In the genomic region with DNA sequence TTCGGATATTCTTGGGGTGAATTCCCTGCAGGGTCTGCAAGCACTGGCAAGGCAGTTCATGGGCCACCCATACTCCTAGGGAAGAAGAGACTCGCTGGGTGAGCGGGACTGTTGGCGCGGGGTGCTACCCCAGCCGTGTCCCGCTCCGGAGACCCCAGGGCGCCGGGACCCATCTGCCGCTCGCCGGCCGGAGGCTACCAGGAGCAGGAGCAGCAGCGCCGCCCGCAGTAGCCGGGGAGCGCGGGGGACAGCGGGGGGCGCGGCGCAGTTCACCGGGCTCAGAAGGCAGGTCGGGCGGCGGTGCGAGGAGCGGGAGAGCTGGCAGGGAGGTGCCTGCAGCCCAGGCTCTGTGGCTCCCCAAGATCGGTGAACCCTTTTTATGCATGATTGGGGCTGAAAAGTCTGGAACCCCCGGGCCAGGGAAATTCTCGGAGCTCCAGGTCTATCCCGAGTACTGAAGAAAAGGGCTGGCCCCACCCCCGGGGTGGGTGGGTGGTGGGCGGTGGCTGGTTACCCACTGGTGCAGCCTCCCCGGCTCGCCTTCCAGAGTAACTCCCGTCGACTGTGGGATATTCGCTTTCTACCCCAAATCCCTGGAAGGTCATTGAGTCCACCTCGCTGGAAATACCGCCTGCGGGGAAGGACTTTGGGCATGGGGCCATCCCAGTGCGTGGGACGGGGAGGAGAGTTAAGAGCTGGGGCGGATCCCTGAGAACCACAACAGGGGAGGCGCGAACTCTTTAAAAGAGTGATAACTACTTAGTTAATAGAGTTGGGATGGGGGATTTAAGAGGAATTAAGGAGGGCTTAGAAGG, we compare ENCODE assay signal across 9 cellular contexts. TPM values are rescaled to one million over a fixed set of nuclear protein-coding genes. Genes with fewer than 3 reads are reported as not detected.
A peak's percentile ranks its signal among the peaks of the same experiment; 100 is the strongest.
DNase-seq lines count a peak whose midpoint lies in the region; ATAC-seq, FAIRE-seq and TF ChIP-seq lines count a peak whose summit lies in the region.
"Had no signal": no experiment of that assay in that cellular context is flagged by ENCODE, and none has a peak within 500 bp of the region (broad histone marks: within the 10 kb centered on the region; RNA-seq: fewer than 3 reads in every experiment).

No MANE protein-coding gene starts in this region.

- CTCF ChIA-PET in HepG2 (lab: Yijun Ruan, JAX; ENCODE audit: low intra/inter-chr PET ratio, low total read pairs) = no interaction called here
- CTCF ChIA-PET in naive thymus-derived CD4-positive, alpha-beta T cell (lab: Charles Lee) = no interaction called here

- H3K4me2 ChIP-seq in HepG2 (ENCODE audit: low read depth, low read length) = no peak overlapping the region
- H3K4me2 ChIP-seq in fibroblast of lung (ENCODE audit: extremely low read depth, insufficient read depth, low read length) = peak overlapping the region; percentile 70

- no peak for TF ChIP-seq POLR2A in HepG2 (IDR thresholded peaks at IDR 0.05; ENCODE audit: insufficient read depth in 1 of 2, low read depth in 2 of 2, low read length in 2 of 2)

- intact Hi-C loops in HepG2 (cut with micrococcal nuclease; ENCODE audit: unreplicated experiment) = no loop called here
- intact Hi-C loops in naive thymus-derived CD4-positive, alpha-beta T cell (cut with micrococcal nuclease) = no loop called here

- FAIRE-seq in HepG2 (lab: Jason Lieb, UNC) = no peak

- no peak for TF ChIP-seq CTCF in liver (IDR thresholded peaks at IDR 0.05; ENCODE audit: low read depth, low read length, missing input control)
- no peak for TF ChIP-seq CTCF in HepG2 (CRISPR knock-in tag; IDR thresholded peaks at IDR 0.05)
- TF ChIP-seq CTCF in fibroblast of lung (conservative IDR thresholded peaks at IDR 0.05 in 1 of 2, IDR thresholded peaks at IDR 0.05 in 1 of 2; ENCODE audit: low read depth in 1 of 2, low read length in 2 of 2) = peak; percentile 1 to 5
- TF ChIP-seq CTCF in nephron progenitor cell (IDR thresholded peaks at IDR 0.05) = no peak

- peaks cover 9% of the 10 kb centered on the region for H3K4me1 Mint-ChIP-seq in nephron progenitor cell
- no peaks in the 10 kb centered on the region for H3K4me1 Mint-ChIP-seq in naive thymus-derived CD4-positive, alpha-beta T cell

- H3K4me3 ChIP-seq in liver (ENCODE audit: low read depth in 1 of 3, low read length in 3 of 3) = peak overlapping the region in 2 of 3 donors; percentile 29 to 30
- H3K4me3 ChIP-seq in HepG2 (replicated peaks in 1 of 3; ENCODE audit: insufficient read depth in 1 of 3, low read depth in 2 of 3, low read length in 3 of 3) = no peak overlapping the region
- peak overlapping the region; percentile 37 to 63 (median 50) for H3K4me3 ChIP-seq in fibroblast of lung (replicated peaks in 1 of 4; ENCODE audit: control extremely low read depth in 1 of 4, insufficient read depth in 1 of 4, low read depth in 3 of 4, low read length in 4 of 4)
- no peak overlapping the region for H3K4me3 ChIP-seq in naive thymus-derived CD4-positive, alpha-beta T cell (ENCODE audit: low read length)

- peak overlapping the region; percentile 79 for H3K4me3 Mint-ChIP-seq in nephron progenitor cell
- H3K4me3 Mint-ChIP-seq in naive thymus-derived CD4-positive, alpha-beta T cell = peak overlapping the region in 1 of 10 donors; percentile 8

- DNase-seq in HepG2 (ENCODE audit: low spot score) = no peak
- DNase-seq in fibroblast of lung (ENCODE audit: low read depth in 2 of 2) = peak; percentile 8
- DNase-seq in nephron progenitor cell = peak; percentile 62
- no peak for DNase-seq in naive thymus-derived CD4-positive, alpha-beta T cell
- DNase-seq in GM19240 (ENCODE audit: insufficient read length, low spot score) = no peak
- DNase-seq in LoVo (ENCODE audit: low spot score) = no peak
- DNase-seq in NCI-H526 treated with DMSO at 0.1 percent for 48 hours (lab: John Stamatoyannopoulos, UW) = no peak

- H3K27me3 ChIP-seq in liver (ENCODE audit: control insufficient read depth in 4 of 4, insufficient read depth in 4 of 4, low read length in 3 of 4) (peaks cover 0 to 9% (median 0%) of the 10 kb centered on the region in 4 donors), HepG2 (ENCODE audit: control insufficient read depth in 1 of 2, insufficient read depth in 2 of 2, low read length in 2 of 2) (peaks cover 0 to 9% of the 10 kb centered on the region in 2 experiments; a peak in 3 of 5 replicates), fibroblast of lung (ENCODE audit: control insufficient read depth, insufficient read depth, low read length) (peaks cover 8% of the 10 kb centered on the region)
- no peaks in the 10 kb centered on the region for H3K27me3 ChIP-seq in naive thymus-derived CD4-positive, alpha-beta T cell (ENCODE audit: control insufficient read depth in 2 of 2, insufficient read depth in 2 of 2, low read length in 2 of 2)

- H3K27ac ChIP-seq in liver (ENCODE audit: low read depth in 1 of 2, low read length in 2 of 2) = no peak overlapping the region
- H3K27ac ChIP-seq in HepG2 (ENCODE audit: extremely low read length, insufficient read depth, low read length) = no peak overlapping the region
- H3K27ac ChIP-seq in fibroblast of lung (ENCODE audit: insufficient read depth, low read length) = no peak overlapping the region
- H3K27ac ChIP-seq in naive thymus-derived CD4-positive, alpha-beta T cell (ENCODE audit: low read depth, low read length) = no peak overlapping the region

- in situ Hi-C loops in HepG2 (cut with HindIII; ENCODE audit: extremely low pct_ligation_motif_present, low pct_unique_long_range_greater_than_20kb) = no loop called here

- TF ChIP-seq RAD21 in liver (IDR thresholded peaks at IDR 0.05) (no peak), HepG2 (CRISPR knock-in tag; IDR thresholded peaks at IDR 0.05) (no peak)

- POLR2A ChIA-PET in HepG2 (lab: Yijun Ruan, JAX) = no interaction called here
- POLR2A ChIA-PET in naive thymus-derived CD4-positive, alpha-beta T cell (lab: Charles Lee) = no interaction called here

- 10% methylated on average over 49 of the region's 49 CpGs for WGBS in liver
- WGBS in HepG2 (ENCODE audit: low lambda C conversion rate) = 41% methylated on average over 20 of the region's 49 CpGs

- H4K20me1 ChIP-seq in HepG2 (ENCODE audit: insufficient read depth, low read length) (no peaks in the 10 kb centered on the region), fibroblast of lung (ENCODE audit: control insufficient read depth, extremely low read depth, insufficient read depth, low read length) (no peaks in the 10 kb centered on the region)

- H3K4me1 ChIP-seq in liver (ENCODE audit: control insufficient read depth in 4 of 4, insufficient read depth in 4 of 4, low read length in 3 of 4) (peaks cover 0 to 12% (median 9%) of the 10 kb centered on the region in 4 donors), HepG2 (ENCODE audit: insufficient read depth, low read length) (no peaks in the 10 kb centered on the region), fibroblast of lung (ENCODE audit: control insufficient read depth, extremely low read depth, insufficient read depth, low read length) (peaks cover 2% of the 10 kb centered on the region)
- no peaks in the 10 kb centered on the region for H3K4me1 ChIP-seq in naive thymus-derived CD4-positive, alpha-beta T cell (ENCODE audit: control insufficient read depth in 2 of 2, insufficient read depth in 2 of 2, low read length in 2 of 2)

- H3K9me3 Mint-ChIP-seq in nephron progenitor cell = no peaks in the 10 kb centered on the region
- H3K9me3 Mint-ChIP-seq in naive thymus-derived CD4-positive, alpha-beta T cell = peaks cover 0 to 12% (median 0%) of the 10 kb centered on the region in 11 donors

- H3K27me3 Mint-ChIP-seq in nephron progenitor cell (ENCODE audit: low read depth, poor library complexity) = peaks cover 81% of the 10 kb centered on the region
- peaks cover 35 to 64% (median 43%) of the 10 kb centered on the region in 5 donors for H3K27me3 Mint-ChIP-seq in naive thymus-derived CD4-positive, alpha-beta T cell

- no peak overlapping the region for H3K9ac ChIP-seq in liver (ENCODE audit: low read depth in 1 of 2, low read length in 2 of 2)
- no peak overlapping the region for H3K9ac ChIP-seq in HepG2 (ENCODE audit: insufficient read depth, low read depth, low read length)
- H3K9ac ChIP-seq in fibroblast of lung (ENCODE audit: insufficient read depth, low read length) = peak overlapping the region; percentile 10

- no TSS peak for BruUV-seq in HepG2 (replicated peaks; lab: Mats Ljungman, UMichigan)

- no peak overlapping the region for H3K27ac Mint-ChIP-seq in nephron progenitor cell
- no peak overlapping the region for H3K27ac Mint-ChIP-seq in naive thymus-derived CD4-positive, alpha-beta T cell

- no peaks in the 10 kb centered on the region for H3K79me2 ChIP-seq in HepG2 (ENCODE audit: insufficient read depth, low read length)
- H3K79me2 ChIP-seq in fibroblast of lung (ENCODE audit: control insufficient read depth, insufficient read depth, low read length) = no peaks in the 10 kb centered on the region

- H3K9me3 ChIP-seq in liver (ENCODE audit: control insufficient read depth in 4 of 4, low read length in 3 of 4) = no peaks in the 10 kb centered on the region
- H3K9me3 ChIP-seq in HepG2 (ENCODE audit: low read length) = no peaks in the 10 kb centered on the region
- no peaks in the 10 kb centered on the region for H3K9me3 ChIP-seq in fibroblast of lung (ENCODE audit: control insufficient read depth, insufficient read depth, low read depth, low read length)
- no peaks in the 10 kb centered on the region for H3K9me3 ChIP-seq in naive thymus-derived CD4-positive, alpha-beta T cell (ENCODE audit: control insufficient read depth in 2 of 3, low read length in 3 of 3)

- no peaks in the 10 kb centered on the region for H3K36me3 ChIP-seq in liver (ENCODE audit: control insufficient read depth in 4 of 4, insufficient read depth in 3 of 4, low read depth in 1 of 4, low read length in 3 of 4)
- no peaks in the 10 kb centered on the region for H3K36me3 ChIP-seq in HepG2 (replicated peaks in 1 of 2; ENCODE audit: control insufficient read depth in 1 of 2, insufficient read depth in 2 of 2, low read length in 2 of 2)
- no peaks in the 10 kb centered on the region for H3K36me3 ChIP-seq in fibroblast of lung (ENCODE audit: control insufficient read depth, insufficient read depth, low read length)
- no peaks in the 10 kb centered on the region for H3K36me3 ChIP-seq in naive thymus-derived CD4-positive, alpha-beta T cell (ENCODE audit: control insufficient read depth in 2 of 3, insufficient read depth in 3 of 3, low read length in 3 of 3)

- H2AFZ ChIP-seq in HepG2 (ENCODE audit: low read length) (no peak overlapping the region), fibroblast of lung (ENCODE audit: low read length) (peak overlapping the region; percentile 21)

- no peak for ATAC-seq in HepG2
- ATAC-seq in naive thymus-derived CD4-positive, alpha-beta T cell = no peak

- TF ChIP-seq EP300 in HepG2 (IDR thresholded peaks at IDR 0.05; ENCODE audit: low read depth in 2 of 2, low read length in 2 of 2) = no peak
- TF ChIP-seq EP300 in HepG2 (CRISPR knock-in tag; IDR thresholded peaks at IDR 0.05; ENCODE audit: borderline replicate concordance) = no peak

- no peaks in the 10 kb centered on the region for H3K36me3 Mint-ChIP-seq in nephron progenitor cell (ENCODE audit: low read depth)
- peaks cover 0 to 10% (median 0%) of the 10 kb centered on the region in 5 donors for H3K36me3 Mint-ChIP-seq in naive thymus-derived CD4-positive, alpha-beta T cell

RNA-seq across cellular contexts. Expression of a gene that starts 37.6 kb away (rescaled TPM):
- total RNA-seq in liver = 10 to 100 TPM in 1 of 2 donors, not detected in 1; 38.5 TPM
- polyA plus RNA-seq in liver = 1 to 10 TPM; 1.1 TPM
- not detected in 2 replicates for total RNA-seq in HepG2 (2016; rRNA removed; fragmentation: Illumina TruSeq; extraction: Trizol)
- total RNA-seq in HepG2 (2016; cell fraction: cytosol; rRNA removed; fragmentation: Illumina TruSeq; extraction: Trizol; ENCODE audit: low read depth) = not detected in 2 replicates
- not detected in 2 replicates for total RNA-seq in HepG2 (2016; cell fraction: insoluble cytoplasmic fraction; rRNA removed; fragmentation: Illumina TruSeq; extraction: Trizol)
- not detected in 2 replicates for total RNA-seq in HepG2 (2016; cell fraction: membrane; rRNA removed; fragmentation: Illumina TruSeq; extraction: Trizol)
- total RNA-seq in HepG2 (2016; cell fraction: nucleus; rRNA removed; fragmentation: Illumina TruSeq; extraction: Trizol) = not detected in 2 replicates
- not detected in 2 replicates for polyA plus RNA-seq in HepG2 (2011; rRNA removed)
- not detected in 2 replicates for polyA plus RNA-seq in HepG2 (2011; cell fraction: cytosol; rRNA removed)
- polyA plus RNA-seq in HepG2 (2011; cell fraction: nucleus; rRNA removed) = not detected in 2 replicates
- not detected in 2 replicates for polyA plus RNA-seq in HepG2 (2012)
- not detected in 2 replicates for polyA plus RNA-seq in HepG2 (2016; cell fraction: cytosol; fragmentation: Illumina TruSeq; extraction: Trizol; ENCODE audit: low read depth)
- polyA plus RNA-seq in HepG2 (2016; cell fraction: insoluble cytoplasmic fraction; fragmentation: Illumina TruSeq; extraction: Trizol; ENCODE audit: low read depth) = not detected in 2 replicates
- not detected in 2 replicates for polyA plus RNA-seq in HepG2 (2016; cell fraction: membrane; fragmentation: Illumina TruSeq; extraction: Trizol; ENCODE audit: low read depth)
- polyA plus RNA-seq in HepG2 (2016; cell fraction: nucleus; fragmentation: Illumina TruSeq; extraction: Trizol; ENCODE audit: insufficient read depth, low read depth) = not detected in 2 replicates
- not detected in 2 replicates for polyA minus RNA-seq in HepG2 (2011; rRNA and poly(A)+ RNA removed; ENCODE audit: low replicate concordance)
- not detected in 2 replicates for polyA minus RNA-seq in HepG2 (2011; cell fraction: cytosol; rRNA and poly(A)+ RNA removed)
- polyA minus RNA-seq in HepG2 (2011; cell fraction: nucleus; rRNA and poly(A)+ RNA removed) = not detected in 2 replicates
- not detected in 2 replicates for total RNA-seq in fibroblast of lung
- not detected in 2 replicates for polyA plus RNA-seq in fibroblast of lung
- 0.37 TPM in 1 of 2 replicates, not detected in the other for polyA plus RNA-seq in fibroblast of lung (2012)
- not detected in 2 replicates for polyA minus RNA-seq in fibroblast of lung (ENCODE audit: low replicate concordance)
- 10 to 100 TPM in 1 of 5 experiments, under 1 TPM in 1, not detected in 3; 0.72 to 13.2 TPM for total RNA-seq in naive thymus-derived CD4-positive, alpha-beta T cell
- polyA plus RNA-seq in naive thymus-derived CD4-positive, alpha-beta T cell = not detected
- total RNA-seq: OCI-LY7 had no signal

RNA-seq across cellular contexts. Expression of a gene that starts 43.7 kb away (rescaled TPM):
- 10 to 100 TPM in 1 of 2 donors, under 1 TPM in 1; 0.67 to 55.0 TPM for total RNA-seq in liver
- 1 to 10 TPM in 1 of 2 donors, under 1 TPM in 1; 0.67 to 2.1 TPM for polyA plus RNA-seq in liver
- not detected in 2 replicates for total RNA-seq in HepG2 (2016; rRNA removed; fragmentation: Illumina TruSeq; extraction: Trizol)
- total RNA-seq in HepG2 (2016; cell fraction: cytosol; rRNA removed; fragmentation: Illumina TruSeq; extraction: Trizol; ENCODE audit: low read depth) = not detected in 2 replicates
- not detected in 2 replicates for total RNA-seq in HepG2 (2016; cell fraction: insoluble cytoplasmic fraction; rRNA removed; fragmentation: Illumina TruSeq; extraction: Trizol)
- total RNA-seq in HepG2 (2016; cell fraction: membrane; rRNA removed; fragmentation: Illumina TruSeq; extraction: Trizol) = not detected in 2 replicates
- not detected in 2 replicates for total RNA-seq in HepG2 (2016; cell fraction: nucleus; rRNA removed; fragmentation: Illumina TruSeq; extraction: Trizol)
- polyA plus RNA-seq in HepG2 (2011; rRNA removed) = not detected in 2 replicates
- not detected in 2 replicates for polyA plus RNA-seq in HepG2 (2011; cell fraction: cytosol; rRNA removed)
- polyA plus RNA-seq in HepG2 (2011; cell fraction: nucleus; rRNA removed) = not detected in 2 replicates
- polyA plus RNA-seq in HepG2 (2012) = not detected in 2 replicates
- polyA plus RNA-seq in HepG2 (2016; cell fraction: cytosol; fragmentation: Illumina TruSeq; extraction: Trizol; ENCODE audit: low read depth) = not detected in 2 replicates
- not detected in 2 replicates for polyA plus RNA-seq in HepG2 (2016; cell fraction: insoluble cytoplasmic fraction; fragmentation: Illumina TruSeq; extraction: Trizol; ENCODE audit: low read depth)
- polyA plus RNA-seq in HepG2 (2016; cell fraction: membrane; fragmentation: Illumina TruSeq; extraction: Trizol; ENCODE audit: low read depth) = not detected in 2 replicates
- not detected in 2 replicates for polyA plus RNA-seq in HepG2 (2016; cell fraction: nucleus; fragmentation: Illumina TruSeq; extraction: Trizol; ENCODE audit: insufficient read depth, low read depth)
- not detected in 2 replicates for polyA minus RNA-seq in HepG2 (2011; rRNA and poly(A)+ RNA removed; ENCODE audit: low replicate concordance)
- not detected in 2 replicates for polyA minus RNA-seq in HepG2 (2011; cell fraction: cytosol; rRNA and poly(A)+ RNA removed)
- not detected in 2 replicates for polyA minus RNA-seq in HepG2 (2011; cell fraction: nucleus; rRNA and poly(A)+ RNA removed)
- total RNA-seq in fibroblast of lung = not detected in 2 replicates
- not detected in 2 replicates for polyA plus RNA-seq in fibroblast of lung
- polyA plus RNA-seq in fibroblast of lung (2012) = not detected in 2 replicates
- not detected in 2 replicates for polyA minus RNA-seq in fibroblast of lung (ENCODE audit: low replicate concordance)
- total RNA-seq in naive thymus-derived CD4-positive, alpha-beta T cell = 10 to 100 TPM in 1 of 5 experiments, 1 to 10 TPM in 1, not detected in 3; 3.3 to 34.9 TPM
- polyA plus RNA-seq in naive thymus-derived CD4-positive, alpha-beta T cell = not detected
- total RNA-seq: OCI-LY7 had no signal

RNA-seq across cellular contexts. Expression of a gene that starts 54.2 kb away (rescaled TPM):
- total RNA-seq in liver (under 1 TPM; 0.14 to 0.33 TPM), HepG2 (2016; rRNA removed; fragmentation: Illumina TruSeq; extraction: Trizol) (not detected in 2 replicates), fibroblast of lung (0.66 and 0.77 TPM in 2 replicates)
- polyA plus RNA-seq in liver (under 1 TPM in 1 of 2 donors, not detected in 1; 0.03 TPM), HepG2 (2011; rRNA removed) (0.03 TPM in 1 of 2 replicates, not detected in the other), fibroblast of lung (0.24 and 0.58 TPM in 2 replicates)
- not detected in 2 replicates for total RNA-seq in HepG2 (2016; cell fraction: cytosol; rRNA removed; fragmentation: Illumina TruSeq; extraction: Trizol; ENCODE audit: low read depth)
- not detected in 2 replicates for total RNA-seq in HepG2 (2016; cell fraction: insoluble cytoplasmic fraction; rRNA removed; fragmentation: Illumina TruSeq; extraction: Trizol)
- total RNA-seq in HepG2 (2016; cell fraction: membrane; rRNA removed; fragmentation: Illumina TruSeq; extraction: Trizol) = not detected in 2 replicates
- total RNA-seq in HepG2 (2016; cell fraction: nucleus; rRNA removed; fragmentation: Illumina TruSeq; extraction: Trizol) = not detected in 2 replicates
- polyA plus RNA-seq in HepG2 (2011; cell fraction: cytosol; rRNA removed) = not detected in 2 replicates
- polyA plus RNA-seq in HepG2 (2011; cell fraction: nucleus; rRNA removed) = not detected in 2 replicates
- not detected in 2 replicates for polyA plus RNA-seq in HepG2 (2012)
- not detected in 2 replicates for polyA plus RNA-seq in HepG2 (2016; cell fraction: cytosol; fragmentation: Illumina TruSeq; extraction: Trizol; ENCODE audit: low read depth)
- polyA plus RNA-seq in HepG2 (2016; cell fraction: insoluble cytoplasmic fraction; fragmentation: Illumina TruSeq; extraction: Trizol; ENCODE audit: low read depth) = not detected in 2 replicates
- polyA plus RNA-seq in HepG2 (2016; cell fraction: membrane; fragmentation: Illumina TruSeq; extraction: Trizol; ENCODE audit: low read depth) = not detected in 2 replicates
- polyA plus RNA-seq in HepG2 (2016; cell fraction: nucleus; fragmentation: Illumina TruSeq; extraction: Trizol; ENCODE audit: insufficient read depth, low read depth) = not detected in 2 replicates
- polyA minus RNA-seq in HepG2 (2011; rRNA and poly(A)+ RNA removed; ENCODE audit: low replicate concordance) = not detected in 2 replicates
- polyA minus RNA-seq in HepG2 (2011; cell fraction: cytosol; rRNA and poly(A)+ RNA removed) = not detected in 2 replicates
- polyA minus RNA-seq in HepG2 (2011; cell fraction: nucleus; rRNA and poly(A)+ RNA removed) = not detected in 2 replicates
- polyA plus RNA-seq in fibroblast of lung (2012) = 0.13 and 0.45 TPM in 2 replicates
- polyA minus RNA-seq in fibroblast of lung (ENCODE audit: low replicate concordance) = not detected in 2 replicates
- under 1 TPM in 1 of 5 experiments, not detected in 4; 0.29 TPM for total RNA-seq in naive thymus-derived CD4-positive, alpha-beta T cell
- not detected for polyA plus RNA-seq in naive thymus-derived CD4-positive, alpha-beta T cell
- total RNA-seq: OCI-LY7 had no signal

Comparison
In these comparisons a context has a peak if more than half of its experiments do, and no peak if none do; other contexts are left out.
1. H3K4me3 ChIP-seq: peak in liver (2 of 3) and fibroblast of lung (4 of 4); none in HepG2 (0 of 3) and naive thymus-derived CD4-positive, alpha-beta T cell (single experiment).
2. CTCF ChIP-seq: peak in fibroblast of lung (2 of 2); none in liver (single experiment), HepG2 (single experiment) and nephron progenitor cell (single experiment).
3. DNase-seq: peak in fibroblast of lung (2 of 2) and nephron progenitor cell (single experiment); none in HepG2 (single experiment), naive thymus-derived CD4-positive, alpha-beta T cell (0 of 9), GM19240 (single experiment), LoVo (single experiment) and NCI-H526 treated with DMSO at 0.1 percent for 48 hours (single experiment).